ENCODE assay signal across 8 cellular contexts in genomic region chr5:125412051-125412560, GRCh38.
DNase-seq lines count a peak whose midpoint lies in the region; ATAC-seq, FAIRE-seq and TF ChIP-seq lines count a peak whose summit lies in the region.

No MANE protein-coding gene starts in this region.

- H3K27me3 ChIP-seq in BLaER1 (no peaks in the 10 kb centered on the region), tibial nerve (no peaks in the 10 kb centered on the region)
- no peaks in the 10 kb centered on the region for H3K27me3 ChIP-seq in naive thymus-derived CD4-positive, alpha-beta T cell (ENCODE audit: control insufficient read depth in 2 of 2, insufficient read depth in 2 of 2, low read length in 2 of 2)

- H3K27ac ChIP-seq in BLaER1 (no peak overlapping the region), kidney (ENCODE audit: low read depth in 2 of 2, low read length in 2 of 2) (peak overlapping the region; percentile 71 to 83), tibial nerve (peak overlapping the region in 3 of 4 donors; percentile 13 to 61 (median 34))
- H3K27ac ChIP-seq in naive thymus-derived CD4-positive, alpha-beta T cell (ENCODE audit: low read depth, low read length): no peak overlapping the region

- WGBS in tibial nerve, 2 donors: 40 to 44% methylated on average over 11 of the region's 11 CpGs

- no peaks in the 10 kb centered on the region for H4K20me1 ChIP-seq in BLaER1

- TF ChIP-seq CTCF in astrocyte of the spinal cord (IDR thresholded peaks at IDR 0.05; ENCODE audit: low read depth, low read length) (no peak), kidney (IDR thresholded peaks at IDR 0.05; ENCODE audit: borderline replicate concordance, extremely low read depth, insufficient read depth) (peak; percentile 5), tibial nerve (IDR thresholded peaks at IDR 0.05) (no peak)

- H3K36me3 ChIP-seq in BLaER1: no peaks in the 10 kb centered on the region
- no peaks in the 10 kb centered on the region for H3K36me3 ChIP-seq in kidney (ENCODE audit: control insufficient read depth in 1 of 2, insufficient read depth in 2 of 2, low read length in 2 of 2)
- H3K36me3 ChIP-seq in tibial nerve: no peaks in the 10 kb centered on the region
- no peaks in the 10 kb centered on the region for H3K36me3 ChIP-seq in naive thymus-derived CD4-positive, alpha-beta T cell (ENCODE audit: control insufficient read depth in 2 of 3, insufficient read depth in 3 of 3, low read length in 3 of 3)

- H3K27me3 Mint-ChIP-seq in naive thymus-derived CD4-positive, alpha-beta T cell: no peaks in the 10 kb centered on the region

- H3K9ac ChIP-seq in BLaER1: no peak overlapping the region
- peak overlapping the region in 1 of 2 donors; percentile 69 for H3K9ac ChIP-seq in kidney (ENCODE audit: low read length in 2 of 2)

- intact Hi-C loops in kidney (cut with DNase I): no loop called here
- intact Hi-C loops in naive thymus-derived CD4-positive, alpha-beta T cell (cut with micrococcal nuclease): no loop called here

- TF ChIP-seq EP300 in tibial nerve (IDR thresholded peaks at IDR 0.05): no peak

- H3K4me2 ChIP-seq in BLaER1: peak overlapping the region; percentile 63

- no peak overlapping the region for H3K4me3 ChIP-seq in BLaER1
- no peak overlapping the region for H3K4me3 ChIP-seq in astrocyte of the spinal cord (ENCODE audit: low read depth, low read length)
- peak overlapping the region; percentile 31 to 34 for H3K4me3 ChIP-seq in kidney (ENCODE audit: low read length in 2 of 2)
- peak overlapping the region; percentile 0 to 32 (median 14) for H3K4me3 ChIP-seq in tibial nerve
- no peak overlapping the region for H3K4me3 ChIP-seq in naive thymus-derived CD4-positive, alpha-beta T cell (ENCODE audit: low read length)

- TF ChIP-seq POLR2A in tibial nerve (IDR thresholded peaks at IDR 0.05): no peak

- no peaks in the 10 kb centered on the region for H3K9me3 ChIP-seq in BLaER1
- no peaks in the 10 kb centered on the region for H3K9me3 ChIP-seq in kidney (ENCODE audit: control insufficient read depth in 1 of 2, low read length in 2 of 2)
- no peaks in the 10 kb centered on the region for H3K9me3 ChIP-seq in tibial nerve
- H3K9me3 ChIP-seq in naive thymus-derived CD4-positive, alpha-beta T cell (ENCODE audit: control insufficient read depth in 2 of 3, low read length in 3 of 3): no peaks in the 10 kb centered on the region

- H3K9me3 Mint-ChIP-seq in naive thymus-derived CD4-positive, alpha-beta T cell: peaks cover 0 to 4% (median 2%) of the 10 kb centered on the region in 11 donors

- POLR2A ChIA-PET in naive thymus-derived CD4-positive, alpha-beta T cell (lab: Charles Lee): no interaction called here

- DNase-seq in astrocyte of the spinal cord (ENCODE audit: low read depth, low spot score): peak; percentile 44
- peak; percentile 76 for DNase-seq in kidney
- no peak for DNase-seq in tibial nerve (ENCODE audit: low spot score in 2 of 2)
- no peak for DNase-seq in NCI-H1105 treated with DMSO at 0.1 percent for 48 hours (lab: John Stamatoyannopoulos, UW)
- no peak for DNase-seq in naive thymus-derived CD4-positive, alpha-beta T cell

- no peak for FAIRE-seq in kidney (lab: Jason Lieb, UNC)

- H3K4me1 Mint-ChIP-seq in naive thymus-derived CD4-positive, alpha-beta T cell: peaks cover 0 to 3% (median 0%) of the 10 kb centered on the region in 7 donors

- in situ Hi-C loops in astrocyte of the spinal cord (cut with HindIII; ENCODE audit: low sequenced_read_pairs): no loop called here

- peak overlapping the region in 1 of 9 donors; percentile 1 for H3K27ac Mint-ChIP-seq in naive thymus-derived CD4-positive, alpha-beta T cell

- H3K4me3 Mint-ChIP-seq in naive thymus-derived CD4-positive, alpha-beta T cell: no peak overlapping the region

- H3K4me1 ChIP-seq in BLaER1: peaks cover 29% of the 10 kb centered on the region
- peaks cover 22 to 59% of the 10 kb centered on the region in 2 donors for H3K4me1 ChIP-seq in kidney (ENCODE audit: control insufficient read depth in 1 of 2, insufficient read depth in 1 of 2, low read depth in 1 of 2, low read length in 2 of 2)
- H3K4me1 ChIP-seq in tibial nerve: peaks cover 0 to 58% (median 26%) of the 10 kb centered on the region in 4 donors
- H3K4me1 ChIP-seq in naive thymus-derived CD4-positive, alpha-beta T cell (ENCODE audit: control insufficient read depth in 2 of 2, insufficient read depth in 2 of 2, low read length in 2 of 2): no peaks in the 10 kb centered on the region

- peak; percentile 69 for ATAC-seq in GM19455 (IDR thresholded peaks at IDR 0.05; ENCODE audit: unreplicated experiment)
- ATAC-seq in HG03442 (IDR thresholded peaks at IDR 0.05; ENCODE audit: unreplicated experiment): peak; percentile 58
- no peak for ATAC-seq in naive thymus-derived CD4-positive, alpha-beta T cell

- CTCF ChIA-PET in naive thymus-derived CD4-positive, alpha-beta T cell (lab: Charles Lee): no interaction called here

- H3K36me3 Mint-ChIP-seq in naive thymus-derived CD4-positive, alpha-beta T cell: no peaks in the 10 kb centered on the region

Comparison
In these comparisons a context has a peak if more than half of its experiments do, and no peak if none do; other contexts are left out.
1. H3K27ac ChIP-seq: peak in kidney (2 of 2) and tibial nerve (3 of 4); none in BLaER1 (single experiment) and naive thymus-derived CD4-positive, alpha-beta T cell (single experiment).
2. H3K4me3 ChIP-seq: peak in kidney (2 of 2) and tibial nerve (4 of 4); none in BLaER1 (single experiment), astrocyte of the spinal cord (single experiment) and naive thymus-derived CD4-positive, alpha-beta T cell (single experiment).
3. DNase-seq: peak in astrocyte of the spinal cord (single experiment) and kidney (single experiment); none in tibial nerve (0 of 2), NCI-H1105 treated with DMSO at 0.1 percent for 48 hours (single experiment) and naive thymus-derived CD4-positive, alpha-beta T cell (0 of 9).